16 cellular contexts compared by ENCODE assay signal in the genomic region with DNA sequence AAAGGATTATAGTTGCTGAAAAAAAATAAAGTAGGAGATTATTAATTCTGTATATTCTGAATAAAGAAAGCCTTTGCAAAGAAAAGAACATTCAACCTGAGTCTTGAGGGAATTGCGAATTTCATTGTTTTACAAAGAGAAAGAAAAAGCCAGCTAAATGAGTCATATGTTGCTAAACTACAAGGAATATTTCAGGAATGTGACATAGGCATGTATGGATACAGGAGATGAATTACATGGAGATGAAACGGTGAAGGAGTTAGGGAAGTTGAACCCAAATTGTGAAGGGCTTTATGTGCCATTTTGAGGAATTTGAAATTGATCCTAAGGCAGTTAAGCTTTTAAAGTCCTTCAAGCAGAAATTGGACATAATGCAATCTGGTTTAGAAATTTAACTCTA.
DNase-seq lines count a peak whose midpoint lies in the region; ATAC-seq, FAIRE-seq and TF ChIP-seq lines count a peak whose summit lies in the region.
"Had no signal": no experiment of that assay in that cellular context is flagged by ENCODE, and none has a peak within 500 bp of the region (broad histone marks: within the 10 kb centered on the region; RNA-seq: fewer than 3 reads in every experiment).

No MANE protein-coding gene starts in this region.

- H3K9ac ChIP-seq in mesendoderm (ENCODE audit: low read length): no peak overlapping the region

- H3K4me1 ChIP-seq in mesendoderm (ENCODE audit: control insufficient read depth, low read depth, low read length): no peaks in the 10 kb centered on the region
- H3K4me1 ChIP-seq in pancreas: no peaks in the 10 kb centered on the region

- no peak overlapping the region for H3K56ac ChIP-seq in mesendoderm (ENCODE audit: low read length)

- TF ChIP-seq CTCF in AG09309 (IDR thresholded peaks at IDR 0.05; ENCODE audit: control insufficient read depth, insufficient read depth, low read depth, low read length, missing control alignments) (no peak), pancreas (IDR thresholded peaks at IDR 0.05) (no peak)

- no peak overlapping the region for H2BK120ac ChIP-seq in mesendoderm (ENCODE audit: low read depth, low read length)

- no peak overlapping the region for H3K18ac ChIP-seq in mesendoderm (ENCODE audit: low read length)

- H3K36me3 ChIP-seq in mesendoderm (ENCODE audit: control insufficient read depth, insufficient read depth, low read length) (no peaks in the 10 kb centered on the region), pancreas (peaks cover 0 to 20% (median 3%) of the 10 kb centered on the region in 3 donors)

- intact Hi-C loops in pancreas (cut with DNase I): no loop called here

- H3K4ac ChIP-seq in mesendoderm (ENCODE audit: low read depth, low read length): no peak overlapping the region

- H2BK15ac ChIP-seq in mesendoderm (replicated peaks; ENCODE audit: low read depth): no peak overlapping the region

- no CpG with 5 or more reads among the region's 2 CpGs for WGBS in mesendoderm (ENCODE audit: extremely low coverage, insufficient coverage, low lambda C conversion rate)
- 88 to 89% methylated on average over 2 of the region's 2 CpGs for WGBS in pancreas, 2 donors

- no peak overlapping the region for H4K5ac ChIP-seq in mesendoderm (ENCODE audit: low read length)

- H2BK5ac ChIP-seq in mesendoderm (ENCODE audit: low read length): no peak overlapping the region

- FAIRE-seq in pancreas (lab: Jason Lieb, UNC): no peak
- FAIRE-seq: G401.6 had no signal

- H2AK5ac ChIP-seq in mesendoderm (ENCODE audit: low read length): no peak overlapping the region

- no peak overlapping the region for H4K8ac ChIP-seq in mesendoderm (ENCODE audit: low read depth, low read length)

- H3K27ac ChIP-seq in mesendoderm (ENCODE audit: low read depth, low read length) (no peak overlapping the region), pancreas (no peak overlapping the region)

- no peaks in the 10 kb centered on the region for H3K9me3 ChIP-seq in pancreas
- H3K9me3 ChIP-seq: adrenal gland had no signal

- no peaks in the 10 kb centered on the region for H3K79me2 ChIP-seq in mesendoderm (ENCODE audit: control insufficient read depth, insufficient read depth, low read length)

- DNase-seq in AG09309 (ENCODE audit: low read depth) (peak; percentile 4), LHCN-M2 (ENCODE audit: low read depth) (peak; percentile 66), dermis blood vessel endothelial cell (peak; percentile 63), mesendoderm (peak; percentile 55), pancreas (no peak), islet precursor cell (no peak)
- DNase-seq: activated T-cell treated with anti-CD3 and anti-CD28 coated beads for 4 hours; adrenal gland; CD4-positive, CD25-positive, alpha-beta regulatory T cell; effector memory CD4-positive, alpha-beta T cell; hippocampal formation; stimulated activated CD4-positive, alpha-beta T cell treated with anti-CD3 and anti-CD28 coated beads, Interleukin-2, amount 100 ng/mL, for 48 hours; stimulated activated naive CD4-positive, alpha-beta T cell had no signal

- H3K23ac ChIP-seq in mesendoderm (ENCODE audit: low read length): no peak overlapping the region

- H3K27me3 ChIP-seq in mesendoderm (ENCODE audit: insufficient read depth, low read length, poor library complexity) (no peaks in the 10 kb centered on the region), pancreas (no peaks in the 10 kb centered on the region)
- H3K27me3 ChIP-seq: adrenal gland had no signal

- ATAC-seq in pancreas: no peak
- no peak for ATAC-seq in GM19328 (IDR thresholded peaks at IDR 0.05; ENCODE audit: unreplicated experiment)
- ATAC-seq in HG03442 (IDR thresholded peaks at IDR 0.05; ENCODE audit: unreplicated experiment): no peak

- no peak overlapping the region for H3K4me2 ChIP-seq in mesendoderm (ENCODE audit: low read length)

- H3K4me3 ChIP-seq in AG09309 (ENCODE audit: control insufficient read depth, low read depth, low read length) (no peak overlapping the region), mesendoderm (ENCODE audit: low read length) (no peak overlapping the region), pancreas (no peak overlapping the region)
- H3K4me3 ChIP-seq: adrenal gland had no signal

- no peaks in the 10 kb centered on the region for H3K79me1 ChIP-seq in mesendoderm (ENCODE audit: low read length)

Comparison
In these comparisons a context has a peak if more than half of its experiments do, and no peak if none do; other contexts are left out.
1. DNase-seq: peak in AG09309 (single experiment), LHCN-M2 (single experiment), dermis blood vessel endothelial cell (single experiment) and mesendoderm (single experiment); none in pancreas (0 of 6) and islet precursor cell (single experiment).